In genomic region chr7:143958781-143959180, GRCh38 we compare ENCODE assay signal across 22 cellular contexts. TPM values are rescaled to one million over a fixed set of nuclear protein-coding genes. Genes with fewer than 3 reads are reported as not detected.
DNase-seq lines count a peak whose midpoint lies in the region; ATAC-seq and TF ChIP-seq lines count a peak whose summit lies in the region.
"Had no signal": no experiment of that assay in that cellular context is flagged by ENCODE, and none has a peak within 500 bp of the region (broad histone marks: within the 10 kb centered on the region; RNA-seq: fewer than 3 reads in every experiment).

No MANE protein-coding gene starts in this region.

- H2BK12ac ChIP-seq in mesenchymal stem cell (ENCODE audit: low read length in 2 of 2), result no peak overlapping the region

- H2AFZ ChIP-seq in IMR-90 (replicated peaks; ENCODE audit: low read length, poor library complexity) (no peak overlapping the region), mesenchymal stem cell (ENCODE audit: low read depth, low read length) (no peak overlapping the region)
- H2AFZ ChIP-seq: GM23248 had no signal

- no peak overlapping the region for H4K5ac ChIP-seq in IMR-90 (ENCODE audit: low read depth, low read length)

- H2AK5ac ChIP-seq in IMR-90 (ENCODE audit: low read depth, low read length) (no peak overlapping the region), mesenchymal stem cell (ENCODE audit: low read length, severe bottlenecking) (no peak overlapping the region)

- no peaks in the 10 kb centered on the region for H3K9me3 ChIP-seq in IMR-90 (ENCODE audit: control insufficient read depth, insufficient read depth, low read length)
- H3K9me3 ChIP-seq in mesenchymal stem cell (ENCODE audit: control insufficient read depth, low read length), result no peaks in the 10 kb centered on the region
- H3K9me3 ChIP-seq: BLaER1 treated with 17β-estradiol and CSF1 and Interleukin-3, amounts not matched to agents 10 nM and 100 nM had no signal

- H3K27me3 ChIP-seq in IMR-90 (ENCODE audit: control insufficient read depth, insufficient read depth, low read length) (peaks cover 3% of the 10 kb centered on the region; the same call in 1 of the 2 replicates), mesenchymal stem cell (ENCODE audit: control insufficient read depth in 1 of 2, insufficient read depth in 1 of 2, low read length in 2 of 2) (no peaks in the 10 kb centered on the region)
- H3K27me3 ChIP-seq: BLaER1 treated with 17β-estradiol and CSF1 and Interleukin-3, amounts not matched to agents 10 nM and 100 nM had no signal

- H3K4me2 ChIP-seq in IMR-90 (ENCODE audit: low read depth, low read length) (no peak overlapping the region), mesenchymal stem cell (ENCODE audit: low read length, poor library complexity, severe bottlenecking) (no peak overlapping the region)
- H3K4me2 ChIP-seq: BLaER1 treated with 17β-estradiol and CSF1 and Interleukin-3, amounts not matched to agents 10 nM and 100 nM had no signal

- H4K8ac ChIP-seq in IMR-90 (ENCODE audit: low read depth in 2 of 2, low read length in 2 of 2) (no peak overlapping the region), mesenchymal stem cell (ENCODE audit: low read length) (no peak overlapping the region)

- no TSS peak for BruUV-seq in IMR-90 (replicated peaks; lab: Mats Ljungman, UMichigan)

- no peak overlapping the region for H3K27ac ChIP-seq in IMR-90 (ENCODE audit: insufficient read depth, low read length)
- no peak overlapping the region for H3K27ac ChIP-seq in mesenchymal stem cell (ENCODE audit: low read length, poor library complexity, severe bottlenecking)
- H3K27ac ChIP-seq: BLaER1 treated with 17β-estradiol and CSF1 and Interleukin-3, amounts not matched to agents 10 nM and 100 nM; GM23248 had no signal

- H3K4me3 ChIP-seq in IMR-90 (ENCODE audit: insufficient read depth, low read depth, low read length) (no peak overlapping the region), choroid plexus epithelial cell (ENCODE audit: low read depth, low read length) (no peak overlapping the region), mesenchymal stem cell (ENCODE audit: insufficient read depth in 1 of 2, low read depth in 1 of 2, low read length in 2 of 2) (no peak overlapping the region)
- H3K4me3 ChIP-seq: BLaER1 treated with 17β-estradiol and CSF1 and Interleukin-3, amounts not matched to agents 10 nM and 100 nM; GM23248 had no signal

- no peak overlapping the region for H2BK20ac ChIP-seq in IMR-90 (ENCODE audit: low read depth, low read length)

- TF ChIP-seq CTCF in IMR-90 (conservative IDR thresholded peaks at IDR 0.05; ENCODE audit: low read depth, low read length) (no peak), choroid plexus epithelial cell (conservative IDR thresholded peaks at IDR 0.05; ENCODE audit: low read depth, low read length) (no peak)

- no peak for TF ChIP-seq POLR2A in IMR-90 (IDR thresholded peaks at IDR 0.05; ENCODE audit: low read depth, low read length)

- H2BK120ac ChIP-seq in IMR-90 (ENCODE audit: low read depth, low read length) (no peak overlapping the region), mesenchymal stem cell (ENCODE audit: low read depth, low read length) (no peak overlapping the region)

- H2BK5ac ChIP-seq in IMR-90 (ENCODE audit: low read depth, low read length, poor library complexity, severe bottlenecking) (no peak overlapping the region), mesenchymal stem cell (ENCODE audit: low read depth, low read length, poor library complexity, severe bottlenecking) (no peak overlapping the region)

- H3K9me1 ChIP-seq in IMR-90 (ENCODE audit: insufficient read depth, low read length), result no peaks in the 10 kb centered on the region

- H3K14ac ChIP-seq in IMR-90 (replicated peaks; ENCODE audit: low read depth, low read length), result no peak overlapping the region
- no peak overlapping the region for H3K14ac ChIP-seq in mesenchymal stem cell (ENCODE audit: low read length in 2 of 2)

- no peak overlapping the region for H3K27ac Mint-ChIP-seq in stimulated activated effector memory CD8-positive, alpha-beta T cell treated with anti-CD3 and anti-CD28 coated beads, Interleukin-12 subunit alpha, Interleukin-12 subunit beta, amount 100 ng/mL, for 72 hours
- H3K27ac Mint-ChIP-seq: CD8-positive, alpha-beta T cell had no signal

- H3K79me1 ChIP-seq in IMR-90 (ENCODE audit: low read depth in 1 of 2, low read length in 2 of 2) (no peaks in the 10 kb centered on the region), mesenchymal stem cell (replicated peaks; ENCODE audit: low read length, poor library complexity, severe bottlenecking) (no peaks in the 10 kb centered on the region)

- intact Hi-C loops in IMR-90 (cut with micrococcal nuclease), result no loop called here

- no peaks in the 10 kb centered on the region for H3K9me3 Mint-ChIP-seq in stimulated activated effector memory CD8-positive, alpha-beta T cell treated with anti-CD3 and anti-CD28 coated beads, Interleukin-12 subunit alpha, Interleukin-12 subunit beta, amount 100 ng/mL, for 72 hours
- H3K9me3 Mint-ChIP-seq: CD8-positive, alpha-beta T cell had no signal

- H3K18ac ChIP-seq in IMR-90 (ENCODE audit: low read depth, low read length) (no peak overlapping the region), mesenchymal stem cell (ENCODE audit: low read depth in 1 of 2, low read length in 2 of 2) (no peak overlapping the region)

- H3K4me1 Mint-ChIP-seq in stimulated activated effector memory CD8-positive, alpha-beta T cell treated with anti-CD3 and anti-CD28 coated beads, Interleukin-12 subunit alpha, Interleukin-12 subunit beta, amount 100 ng/mL, for 72 hours, result no peaks in the 10 kb centered on the region

- no peaks in the 10 kb centered on the region for H3K36me3 ChIP-seq in IMR-90 (ENCODE audit: control insufficient read depth, insufficient read depth, low read length)
- no peaks in the 10 kb centered on the region for H3K36me3 ChIP-seq in mesenchymal stem cell (ENCODE audit: control insufficient read depth in 1 of 2, insufficient read depth in 2 of 2, low read depth in 1 of 2, low read length in 2 of 2)
- H3K36me3 ChIP-seq: BLaER1 treated with 17β-estradiol and CSF1 and Interleukin-3, amounts not matched to agents 10 nM and 100 nM had no signal

- dilution Hi-C loops in IMR-90 (cut with HindIII; ENCODE audit: low sequenced_read_pairs, unreplicated experiment), result no loop called here

- no CpG with 5 or more reads among the region's 3 CpGs for WGBS in IMR-90 (ENCODE audit: extremely low coverage in 2 of 2, insufficient read length in 1 of 2), 2 experiments
- WGBS in mesenchymal stem cell, result no CpG with 5 or more reads among the region's 3 CpGs

- no peaks in the 10 kb centered on the region for H4K20me1 ChIP-seq in IMR-90 (ENCODE audit: insufficient read depth, low read length)
- H4K20me1 ChIP-seq: BLaER1 treated with 17β-estradiol and CSF1 and Interleukin-3, amounts not matched to agents 10 nM and 100 nM had no signal

- H2BK15ac ChIP-seq in IMR-90 (ENCODE audit: low read depth, low read length), result no peak overlapping the region
- no peak overlapping the region for H2BK15ac ChIP-seq in mesenchymal stem cell (ENCODE audit: low read depth, poor library complexity, severe bottlenecking)

- H3K23ac ChIP-seq in IMR-90 (ENCODE audit: low read depth, low read length) (no peak overlapping the region), mesenchymal stem cell (ENCODE audit: low read length in 2 of 2) (no peak overlapping the region)

- H4K91ac ChIP-seq in IMR-90 (ENCODE audit: insufficient read depth, low read depth, low read length), result no peak overlapping the region
- no peak overlapping the region for H4K91ac ChIP-seq in mesenchymal stem cell (ENCODE audit: low read length)

- H3K4ac ChIP-seq in IMR-90 (ENCODE audit: low read depth, low read length) (no peak overlapping the region), mesenchymal stem cell (ENCODE audit: low read depth in 1 of 2, low read length in 2 of 2) (no peak overlapping the region)

- no peak overlapping the region for H3K56ac ChIP-seq in IMR-90 (ENCODE audit: extremely low read depth, insufficient read depth, low read length)

- DNase-seq in EH (ENCODE audit: low read depth) (peak; percentile 18), IMR-90 (peak; percentile 39), choroid plexus epithelial cell (ENCODE audit: low read depth) (peak; percentile 74), mesenchymal stem cell (peak; percentile 23), NCI-H2029 treated with DMSO at 0.1 percent for 48 hours (lab: John Stamatoyannopoulos, UW) (no peak), AG20443 (ENCODE audit: low spot score) (no peak)
- DNase-seq in stimulated activated effector memory CD8-positive, alpha-beta T cell treated with anti-CD3 and anti-CD28 coated beads, Interleukin-12 subunit alpha, Interleukin-12 subunit beta, amount 100 ng/mL, for 72 hours (ENCODE audit: low spot score in 2 of 2), result no peak
- DNase-seq: Calu3; CD8-positive, alpha-beta T cell; DMS79 treated with DMSO at 0.1 percent for 48 hours; GM23248; MV-4-11; NCI-H2029; NCI-H510A; NCI-H774; SHP77 treated with DMSO at 0.1 percent for 48 hours; T-helper 1 cell had no signal

- in situ Hi-C loops in IMR-90 (cut with MboI; ENCODE audit: low sequenced_read_pairs), result no loop called here

- no peak; the same call in 1 of the 2 replicates for ATAC-seq in IMR-90 (ENCODE audit: low read depth)
- ATAC-seq in stimulated activated effector memory CD8-positive, alpha-beta T cell treated with anti-CD3 and anti-CD28 coated beads, Interleukin-12 subunit alpha, Interleukin-12 subunit beta, amount 100 ng/mL, for 72 hours, result no peak
- ATAC-seq: CD8-positive, alpha-beta T cell; HCT116 had no signal

- no peaks in the 10 kb centered on the region for H3K36me3 Mint-ChIP-seq in stimulated activated effector memory CD8-positive, alpha-beta T cell treated with anti-CD3 and anti-CD28 coated beads, Interleukin-12 subunit alpha, Interleukin-12 subunit beta, amount 100 ng/mL, for 72 hours
- H3K36me3 Mint-ChIP-seq: CD8-positive, alpha-beta T cell had no signal

- POLR2A ChIA-PET in IMR-90 (lab: Charles Lee; ENCODE audit: unreplicated experiment), result no interaction called here

- peaks cover 3% of the 10 kb centered on the region; the same call in 1 of the 2 replicates for H3K4me1 ChIP-seq in IMR-90 (ENCODE audit: control insufficient read depth, insufficient read depth, low read length)
- H3K4me1 ChIP-seq in mesenchymal stem cell (ENCODE audit: control insufficient read depth, insufficient read depth, low read depth, low read length), result no peaks in the 10 kb centered on the region
- H3K4me1 ChIP-seq: BLaER1 treated with 17β-estradiol and CSF1 and Interleukin-3, amounts not matched to agents 10 nM and 100 nM had no signal

- TF ChIP-seq RAD21 in IMR-90 (IDR thresholded peaks at IDR 0.05; ENCODE audit: low read length), result no peak

- CTCF ChIA-PET in IMR-90 (lab: Yijun Ruan, JAX), result no interaction called here

- H3K9ac ChIP-seq in IMR-90 (ENCODE audit: low read depth, low read length), result no peak overlapping the region
- no peak overlapping the region for H3K9ac ChIP-seq in mesenchymal stem cell (ENCODE audit: low read length)
- H3K9ac ChIP-seq: BLaER1 treated with 17β-estradiol and CSF1 and Interleukin-3, amounts not matched to agents 10 nM and 100 nM; GM23248 had no signal

- no peak overlapping the region for H2AK9ac ChIP-seq in IMR-90 (replicated peaks; ENCODE audit: low read depth, low read length, poor library complexity)

- H3K4me3 Mint-ChIP-seq in stimulated activated effector memory CD8-positive, alpha-beta T cell treated with anti-CD3 and anti-CD28 coated beads, Interleukin-12 subunit alpha, Interleukin-12 subunit beta, amount 100 ng/mL, for 72 hours, result no peak overlapping the region
- H3K4me3 Mint-ChIP-seq: CD8-positive, alpha-beta T cell had no signal

RNA-seq across cellular contexts. Expression of gene OR2F1, which starts 4.1 kb away (rescaled TPM):
- not detected in 2 replicates for total RNA-seq in IMR-90 (2012; rRNA removed)
- polyA plus RNA-seq in IMR-90 (2012; rRNA removed), result not detected in 2 replicates
- polyA plus RNA-seq in IMR-90 (2012; cell fraction: cytosol; rRNA removed), result not detected in 2 replicates
- not detected in 2 replicates for polyA plus RNA-seq in IMR-90 (2012; cell fraction: nucleus; rRNA removed; ENCODE audit: low replicate concordance)
- not detected for polyA plus RNA-seq in mesenchymal stem cell (2013, experiment 1 of 2)
- not detected for polyA plus RNA-seq in mesenchymal stem cell (2013, experiment 2 of 2)
- total RNA-seq: A673; Calu3; CD8-positive, alpha-beta T cell; G401; GM23248; RPMI7951 had no signal
- polyA plus RNA-seq: GM23248 had no signal

RNA-seq across cellular contexts. Expression of gene OR2F2, which starts 23.7 kb away (rescaled TPM):
- total RNA-seq in IMR-90 (2012; rRNA removed), result not detected in 2 replicates
- polyA plus RNA-seq in IMR-90 (2012; rRNA removed), result not detected in 2 replicates
- polyA plus RNA-seq in IMR-90 (2012; cell fraction: cytosol; rRNA removed), result not detected in 2 replicates
- polyA plus RNA-seq in IMR-90 (2012; cell fraction: nucleus; rRNA removed; ENCODE audit: low replicate concordance), result not detected in 2 replicates
- polyA plus RNA-seq in mesenchymal stem cell (2013, experiment 1 of 2), result not detected
- polyA plus RNA-seq in mesenchymal stem cell (2013, experiment 2 of 2), result not detected
- total RNA-seq: A673; Calu3; CD8-positive, alpha-beta T cell; G401; GM23248; RPMI7951 had no signal
- polyA plus RNA-seq: GM23248 had no signal

RNA-seq across cellular contexts. Expression of gene OR6B1, which starts 41.3 kb away (rescaled TPM):
- not detected in 2 replicates for total RNA-seq in IMR-90 (2012; rRNA removed)
- polyA plus RNA-seq in IMR-90 (2012; rRNA removed), result not detected in 2 replicates
- not detected in 2 replicates for polyA plus RNA-seq in IMR-90 (2012; cell fraction: cytosol; rRNA removed)
- not detected in 2 replicates for polyA plus RNA-seq in IMR-90 (2012; cell fraction: nucleus; rRNA removed; ENCODE audit: low replicate concordance)
- polyA plus RNA-seq in mesenchymal stem cell (2013, experiment 1 of 2), result not detected
- not detected for polyA plus RNA-seq in mesenchymal stem cell (2013, experiment 2 of 2)
- total RNA-seq: A673; Calu3; CD8-positive, alpha-beta T cell; G401; GM23248; RPMI7951 had no signal
- polyA plus RNA-seq: GM23248 had no signal

RNA-seq across cellular contexts. Expression of gene TCAF1, which starts 56.8 kb away (rescaled TPM):
- 86.4 and 91.8 TPM in 2 replicates for total RNA-seq in IMR-90 (2012; rRNA removed)
- polyA plus RNA-seq in IMR-90 (2012; rRNA removed), result 35.1 and 39.3 TPM in 2 replicates
- 16.5 and 29.2 TPM in 2 replicates for polyA plus RNA-seq in IMR-90 (2012; cell fraction: cytosol; rRNA removed)
- polyA plus RNA-seq in IMR-90 (2012; cell fraction: nucleus; rRNA removed; ENCODE audit: low replicate concordance), result 16.6 and 19.7 TPM in 2 replicates
- 39.5 TPM for polyA plus RNA-seq in mesenchymal stem cell (2013, experiment 1 of 2)
- 38.6 TPM for polyA plus RNA-seq in mesenchymal stem cell (2013, experiment 2 of 2)

Comparison
In these comparisons a context has a peak if more than half of its experiments do, and no peak if none do; other contexts are left out.
1. DNase-seq: peak in EH (single experiment), IMR-90 (single experiment), choroid plexus epithelial cell (single experiment) and mesenchymal stem cell (single experiment); none in stimulated activated effector memory CD8-positive, alpha-beta T cell treated with anti-CD3 and anti-CD28 coated beads, Interleukin-12 subunit alpha, Interleukin-12 subunit beta, amount 100 ng/mL, for 72 hours (0 of 2), NCI-H2029 treated with DMSO at 0.1 percent for 48 hours (single experiment) and AG20443 (single experiment).